In genomic region chr10:93494494-93494893, GRCh38 we compare ENCODE assay signal across 31 cellular contexts. TPM values are rescaled to one million over a fixed set of nuclear protein-coding genes. Genes with fewer than 3 reads are reported as not detected.
"Had no signal": no experiment of that assay in that cellular context is flagged by ENCODE, and none has a peak within 500 bp of the region (broad histone marks: within the 10 kb centered on the region; RNA-seq: fewer than 3 reads in every experiment).

No MANE protein-coding gene starts in this region.

- H3K9me3 Mint-ChIP-seq: activated CD4-positive, alpha-beta T cell treated with anti-CD3 and anti-CD28 coated beads, Interleukin-2, amount 10 ng/mL, durations not matched to agents 24 days and 14 days; activated CD8-positive, alpha-beta T cell treated with anti-CD3 and anti-CD28 coated beads for 36 hours; activated naive CD8-positive, alpha-beta T cell treated with anti-CD3 and anti-CD28 coated beads for 36 hours; activated T-cell treated with anti-CD3 and anti-CD28 coated beads, Interleukin-2, amount 50 U/mL, for 72 hours; activated T-helper 17 cell treated with anti-CD3 and anti-CD28 coated beads, Interleukin-2, amount 50 U/mL, for 72 hours; T-cell had no signal

- H3K36me3 Mint-ChIP-seq: T-cell had no signal

- H3K27ac ChIP-seq: ascending aorta, breast epithelium, WERI-Rb-1 had no signal

- H3K27me3 Mint-ChIP-seq: activated CD4-positive, alpha-beta T cell treated with anti-CD3 and anti-CD28 coated beads, Interleukin-2, amount 10 ng/mL, durations not matched to agents 24 days and 14 days had no signal

- ATAC-seq: activated CD8-positive, alpha-beta T cell treated with anti-CD3 and anti-CD28 coated beads for 36 hours; activated T-cell treated with anti-CD3 and anti-CD28 coated beads, Interleukin-2, amount 50 U/mL, for 72 hours; activated T-helper 17 cell treated with anti-CD3 and anti-CD28 coated beads, Interleukin-2, amount 50 U/mL, for 72 hours; PC-3; Right ventricle myocardium inferior; SK-N-SH treated with all-trans-retinoic acid at 6 μM for 48 hours; T-cell had no signal

- H3K4me3 Mint-ChIP-seq: activated CD8-positive, alpha-beta T cell treated with anti-CD3 and anti-CD28 coated beads for 36 hours; activated naive CD8-positive, alpha-beta T cell treated with anti-CD3 and anti-CD28 coated beads for 36 hours had no signal

- H3K9me3 ChIP-seq: ascending aorta, breast epithelium had no signal

- H3K36me3 ChIP-seq: ascending aorta, breast epithelium, WERI-Rb-1 had no signal

- H3K27ac Mint-ChIP-seq: activated CD4-positive, alpha-beta T cell treated with anti-CD3 and anti-CD28 coated beads, Interleukin-2, amount 10 ng/mL, durations not matched to agents 24 days and 14 days; activated CD8-positive, alpha-beta T cell treated with anti-CD3 and anti-CD28 coated beads for 36 hours; activated naive CD8-positive, alpha-beta T cell treated with anti-CD3 and anti-CD28 coated beads for 36 hours; activated T-cell treated with anti-CD3 and anti-CD28 coated beads, Interleukin-2, amount 50 U/mL, for 72 hours; activated T-helper 17 cell treated with anti-CD3 and anti-CD28 coated beads, Interleukin-2, amount 50 U/mL, for 72 hours; T-cell had no signal

- H3K27me3 ChIP-seq: ascending aorta, breast epithelium had no signal

- DNase-seq: activated CD4-positive, alpha-beta T cell treated with anti-CD3 and anti-CD28 coated beads, Interleukin-2, amount 10 ng/mL, durations not matched to agents 24 days and 14 days; activated CD4-positive, alpha-beta T cell treated with anti-CD3 and anti-CD28 coated beads, Interleukin-2, amount 50 U/mL, for 4 hours; activated CD8-positive, alpha-beta T cell treated with anti-CD3 and anti-CD28 coated beads for 36 hours; activated effector memory CD4-positive, alpha-beta T cell treated with anti-CD3 and anti-CD28 coated beads, Interleukin-2, amount 50 U/mL, for 16 hours; activated naive CD4-positive, alpha-beta T cell; activated naive CD4-positive, alpha-beta T cell treated with anti-CD3 and anti-CD28 coated beads, Interleukin-2, amount 50 U/mL, for 16 hours; activated naive CD8-positive, alpha-beta T cell treated with anti-CD3 and anti-CD28 coated beads for 36 hours; activated T-cell treated with anti-CD3 and anti-CD28 coated beads, Interleukin-2, amount 50 U/mL, for 1 hour; activated T-cell treated with anti-CD3 and anti-CD28 coated beads, Interleukin-2, amount 50 U/mL, for 72 hours; amniotic stem cell; Karpas-422; NCI-H1048; NCI-H1105 treated with DMSO at 0.1 percent for 48 hours; NCI-H1436; NCI-H187; NCI-H2029 treated with DMSO at 0.1 percent for 48 hours; NCI-H2107; NCI-H2171; NCI-H510A treated with DMSO at 0.1 percent for 48 hours; NCI-H526 treated with DMSO at 0.1 percent for 48 hours; PC-3; SIG-M5; T-cell; T-helper 2 cell; T-helper 9 cell had no signal

RNA-seq across cellular contexts. Expression of gene CEP55, which starts 1.9 kb away (rescaled TPM):
- total RNA-seq: ascending aorta had no signal
